ENCODE assay signal across 18 cellular contexts in genomic region chr1:12519708-12520364, GRCh38.
DNase-seq lines count a peak whose midpoint lies in the region; ATAC-seq and TF ChIP-seq lines count a peak whose summit lies in the region.
"Had no signal": no experiment of that assay in that cellular context is flagged by ENCODE, and none has a peak within 500 bp of the region (broad histone marks: within the 10 kb centered on the region; RNA-seq: fewer than 3 reads in every experiment).

No MANE protein-coding gene starts in this region.

- peaks cover 5 to 12% of the 10 kb centered on the region in 2 donors for H3K4me1 ChIP-seq in ascending aorta
- no peaks in the 10 kb centered on the region for H3K4me1 ChIP-seq in naive thymus-derived CD4-positive, alpha-beta T cell (ENCODE audit: control insufficient read depth in 2 of 2, insufficient read depth in 2 of 2, low read length in 2 of 2)
- peaks cover 5 to 18% (median 15%) of the 10 kb centered on the region in 4 donors for H3K4me1 ChIP-seq in tibial artery
- H3K4me1 ChIP-seq: breast epithelium had no signal

- H3K27me3 ChIP-seq in ascending aorta (no peaks in the 10 kb centered on the region), tibial artery (no peaks in the 10 kb centered on the region)
- H3K27me3 ChIP-seq in naive thymus-derived CD4-positive, alpha-beta T cell (ENCODE audit: control insufficient read depth in 2 of 2, insufficient read depth in 2 of 2, low read length in 2 of 2): no peaks in the 10 kb centered on the region
- H3K27me3 ChIP-seq: breast epithelium had no signal

- TF ChIP-seq CTCF in ascending aorta (IDR thresholded peaks at IDR 0.05) (no peak), tibial artery (IDR thresholded peaks at IDR 0.05) (no peak)

- peak; percentile 24 for DNase-seq in activated CD8-positive, alpha-beta memory T cell treated with anti-CD3 and anti-CD28 coated beads for 24 hours
- no peak for DNase-seq in activated CD8-positive, alpha-beta memory T cell treated with anti-CD3 and anti-CD28 coated beads, Interleukin-2, amount 50 U/mL, for 48 hours
- DNase-seq in ascending aorta (ENCODE audit: low spot score in 2 of 2) (no peak), tibial artery (no peak), dermis blood vessel endothelial cell (no peak), DMS79 treated with DMSO at 0.1 percent for 48 hours (lab: John Stamatoyannopoulos, UW) (no peak)
- no peak for DNase-seq in naive thymus-derived CD4-positive, alpha-beta T cell
- DNase-seq in effector memory CD8-positive, alpha-beta T cell: no peak
- DNase-seq: activated naive CD4-positive, alpha-beta T cell treated with anti-CD3 and anti-CD28 coated beads, Interleukin-2, amount 10 ng/mL, durations not matched to agents 7 days and 5 days; erythroblast; glutamatergic neuron; NCI-H2171; NCI-H774; PC-9 had no signal

- CTCF ChIA-PET in naive thymus-derived CD4-positive, alpha-beta T cell (lab: Charles Lee): no interaction called here

- H3K9me3 ChIP-seq in ascending aorta (no peaks in the 10 kb centered on the region), tibial artery (no peaks in the 10 kb centered on the region)
- no peaks in the 10 kb centered on the region for H3K9me3 ChIP-seq in naive thymus-derived CD4-positive, alpha-beta T cell (ENCODE audit: control insufficient read depth in 2 of 3, low read length in 3 of 3)
- H3K9me3 ChIP-seq: breast epithelium had no signal

- H3K4me3 ChIP-seq in ascending aorta (peak overlapping the region in 1 of 2 donors; percentile 47), tibial artery (no peak overlapping the region)
- H3K4me3 ChIP-seq in naive thymus-derived CD4-positive, alpha-beta T cell (ENCODE audit: low read length): no peak overlapping the region
- H3K4me3 ChIP-seq: PC-9 had no signal

- H3K27ac ChIP-seq in ascending aorta (peak overlapping the region; percentile 29 to 78), tibial artery (peak overlapping the region; percentile 51 to 66)
- H3K27ac ChIP-seq in naive thymus-derived CD4-positive, alpha-beta T cell (ENCODE audit: low read depth, low read length): no peak overlapping the region
- H3K27ac ChIP-seq: C4-2B, PC-9 had no signal

- intact Hi-C loops in ascending aorta (cut with DNase I) (no loop called here), tibial artery (cut with DNase I; ENCODE audit: low total_unique reads) (no loop called here)
- intact Hi-C loops in naive thymus-derived CD4-positive, alpha-beta T cell (cut with micrococcal nuclease): no loop called here

- no peak for ATAC-seq in naive thymus-derived CD4-positive, alpha-beta T cell
- ATAC-seq in effector memory CD8-positive, alpha-beta T cell (replicated peaks): no peak

- POLR2A ChIA-PET in naive thymus-derived CD4-positive, alpha-beta T cell (lab: Charles Lee): interaction anchor here (0.7 to 2.7 kb wide), 3 partner anchors 9 to 47 kb away, joined by 3 to 14 read pairs (median 3); no protein-coding TSS in a partner anchor

- H3K9me3 Mint-ChIP-seq in naive thymus-derived CD4-positive, alpha-beta T cell: peaks cover 0 to 3% (median 0%) of the 10 kb centered on the region in 11 donors
- H3K9me3 Mint-ChIP-seq in effector memory CD8-positive, alpha-beta T cell: no peaks in the 10 kb centered on the region
- H3K9me3 Mint-ChIP-seq: immature natural killer cell had no signal

- peaks cover 4 to 21% (median 16%) of the 10 kb centered on the region in 5 donors for H3K36me3 Mint-ChIP-seq in naive thymus-derived CD4-positive, alpha-beta T cell
- no peaks in the 10 kb centered on the region for H3K36me3 Mint-ChIP-seq in effector memory CD8-positive, alpha-beta T cell (ENCODE audit: insufficient read depth)

- H3K36me3 ChIP-seq in ascending aorta: no peaks in the 10 kb centered on the region
- H3K36me3 ChIP-seq in naive thymus-derived CD4-positive, alpha-beta T cell (ENCODE audit: control insufficient read depth in 2 of 3, insufficient read depth in 3 of 3, low read length in 3 of 3): peaks cover 0 to 5% (median 0%) of the 10 kb centered on the region in 3 experiments
- H3K36me3 ChIP-seq in tibial artery: no peaks in the 10 kb centered on the region
- H3K36me3 ChIP-seq: breast epithelium had no signal

- H3K27me3 Mint-ChIP-seq in naive thymus-derived CD4-positive, alpha-beta T cell: no peaks in the 10 kb centered on the region
- peaks cover 0 to 6% of the 10 kb centered on the region in 2 donors for H3K27me3 Mint-ChIP-seq in effector memory CD8-positive, alpha-beta T cell
- H3K27me3 Mint-ChIP-seq: activated naive CD4-positive, alpha-beta T cell treated with anti-CD3 and anti-CD28 coated beads, Interleukin-2, amount 10 ng/mL, durations not matched to agents 7 days and 5 days had no signal

- H3K4me3 Mint-ChIP-seq in naive thymus-derived CD4-positive, alpha-beta T cell: no peak overlapping the region
- H3K4me3 Mint-ChIP-seq in effector memory CD8-positive, alpha-beta T cell: no peak overlapping the region
- H3K4me3 Mint-ChIP-seq: activated naive CD4-positive, alpha-beta T cell treated with anti-CD3 and anti-CD28 coated beads, Interleukin-2, amount 10 ng/mL, durations not matched to agents 7 days and 5 days; immature natural killer cell; memory B cell had no signal

- H3K27ac Mint-ChIP-seq in naive thymus-derived CD4-positive, alpha-beta T cell: peak overlapping the region in 7 of 9 donors; percentile 34 to 85 (median 65)
- no peak overlapping the region for H3K27ac Mint-ChIP-seq in effector memory CD8-positive, alpha-beta T cell
- H3K27ac Mint-ChIP-seq: activated naive CD4-positive, alpha-beta T cell treated with anti-CD3 and anti-CD28 coated beads, Interleukin-2, amount 10 ng/mL, durations not matched to agents 7 days and 5 days; memory B cell had no signal

- peaks cover 8 to 27% (median 26%) of the 10 kb centered on the region in 7 donors for H3K4me1 Mint-ChIP-seq in naive thymus-derived CD4-positive, alpha-beta T cell
- H3K4me1 Mint-ChIP-seq in effector memory CD8-positive, alpha-beta T cell (ENCODE audit: low read depth in 2 of 2): peaks cover 5 to 13% of the 10 kb centered on the region in 2 donors
- H3K4me1 Mint-ChIP-seq: memory B cell had no signal

Comparison
In these comparisons a context has a peak if more than half of its experiments do, and no peak if none do; other contexts are left out.
1. H3K27ac Mint-ChIP-seq: peak in naive thymus-derived CD4-positive, alpha-beta T cell (7 of 9); none in effector memory CD8-positive, alpha-beta T cell (0 of 2).